In the genomic region with DNA sequence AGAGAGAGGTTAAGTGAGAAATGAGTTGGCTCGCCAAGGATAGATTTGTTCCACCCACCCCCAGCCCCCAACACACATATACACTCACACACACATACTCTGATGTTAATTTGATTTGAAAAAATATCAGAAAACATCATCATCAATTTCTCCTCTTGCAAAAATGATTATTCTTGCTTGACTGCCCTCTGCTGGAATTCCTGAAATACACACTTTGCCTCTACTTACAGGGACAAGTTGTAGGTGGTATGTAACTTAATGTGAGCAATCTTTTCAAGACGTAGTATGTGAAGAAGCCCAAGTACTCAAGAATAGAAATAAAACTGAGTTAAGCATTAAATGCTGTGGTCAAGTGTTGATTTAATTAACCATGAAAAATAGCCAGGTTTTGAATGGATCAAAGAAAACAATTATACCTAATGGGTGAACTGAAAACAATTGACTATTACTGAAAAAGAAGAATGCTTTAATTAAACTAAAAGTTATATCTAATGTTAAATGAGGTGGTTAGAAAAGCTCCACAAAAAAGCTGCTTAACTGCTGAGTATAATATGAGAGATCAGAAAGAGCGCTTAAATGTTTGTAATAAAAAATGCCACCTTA, we compare ENCODE assay signal across 8 cellular contexts. TPM values are rescaled to one million over a fixed set of nuclear protein-coding genes. Genes with fewer than 3 reads are reported as not detected.
DNase-seq lines count a peak whose midpoint lies in the region; ATAC-seq and TF ChIP-seq lines count a peak whose summit lies in the region.

No MANE protein-coding gene starts in this region.

- TF ChIP-seq POLR2A in esophagus muscularis mucosa (IDR thresholded peaks at IDR 0.05; ENCODE audit: low read depth) = no peak

- H3K4me1 ChIP-seq in NT2/D1 (ENCODE audit: insufficient read depth, insufficient read length) = no peaks in the 10 kb centered on the region
- peaks cover 0 to 8% (median 4%) of the 10 kb centered on the region in 4 donors for H3K4me1 ChIP-seq in esophagus muscularis mucosa

- H3K9me3 ChIP-seq in NT2/D1 (ENCODE audit: insufficient read depth, low read length) = peaks cover 5% of the 10 kb centered on the region
- peaks cover 0 to 4% (median 1%) of the 10 kb centered on the region in 4 donors for H3K9me3 ChIP-seq in esophagus muscularis mucosa

- H3K36me3 ChIP-seq in NT2/D1 (ENCODE audit: insufficient read depth, insufficient read length, low read length) (no peaks in the 10 kb centered on the region), esophagus muscularis mucosa (no peaks in the 10 kb centered on the region)

- DNase-seq in AG09309 (ENCODE audit: low read depth) (peak; percentile 10), NT2/D1 (ENCODE audit: low read depth, low spot score) (peak; percentile 8), esophagus muscularis mucosa (ENCODE audit: extremely low spot score) (no peak), pulmonary artery endothelial cell (ENCODE audit: low read depth, low spot score) (peak; percentile 7), NK-92 (lab: John Stamatoyannopoulos, UW; ENCODE audit: unreplicated experiment) (no peak)

- peak; percentile 43 for ATAC-seq in GM19351 (IDR thresholded peaks at IDR 0.05; ENCODE audit: unreplicated experiment)
- ATAC-seq in GM21619 (IDR thresholded peaks at IDR 0.05; ENCODE audit: unreplicated experiment) = no peak
- no peak for ATAC-seq in HG03196 (IDR thresholded peaks at IDR 0.05; ENCODE audit: unreplicated experiment)

- no peak overlapping the region for H3K9ac ChIP-seq in NT2/D1 (ENCODE audit: insufficient read length, low read depth)

- intact Hi-C loops in esophagus muscularis mucosa (cut with DNase I) = loop anchor here (5.0 to 10.0 kb wide), 2 partner anchors 234 to 297 kb away; no protein-coding TSS in a partner anchor

- TF ChIP-seq CTCF in AG09309 (IDR thresholded peaks at IDR 0.05; ENCODE audit: control insufficient read depth, insufficient read depth, low read depth, low read length, missing control alignments) = peak; percentile 55
- TF ChIP-seq CTCF in esophagus muscularis mucosa (IDR thresholded peaks at IDR 0.05) = peak; percentile 61 to 71 (median 62)

- H3K27me3 ChIP-seq in NT2/D1 (ENCODE audit: insufficient read depth, insufficient read length) (no peaks in the 10 kb centered on the region), esophagus muscularis mucosa (no peaks in the 10 kb centered on the region)

- no peak overlapping the region for H3K27ac ChIP-seq in esophagus muscularis mucosa (replicated peaks in 1 of 4)

- H3K4me3 ChIP-seq in AG09309 (ENCODE audit: control insufficient read depth, low read depth, low read length) (no peak overlapping the region), NT2/D1 (ENCODE audit: insufficient read length, low read depth) (no peak overlapping the region), esophagus muscularis mucosa (no peak overlapping the region)

- no peak for TF ChIP-seq EP300 in esophagus muscularis mucosa (IDR thresholded peaks at IDR 0.05)

- WGBS in esophagus muscularis mucosa = 52% methylated on average over 3 of the region's 3 CpGs

RNA-seq across cellular contexts. Expression of a gene that starts 46.6 kb away (rescaled TPM):
- total RNA-seq in esophagus muscularis mucosa (not detected), pulmonary artery endothelial cell (not detected in 2 replicates)

Comparison
In these comparisons a context has a peak if more than half of its experiments do, and no peak if none do; other contexts are left out.
1. DNase-seq: peak in AG09309 (single experiment), NT2/D1 (single experiment) and pulmonary artery endothelial cell (single experiment); none in esophagus muscularis mucosa (single experiment) and NK-92 (single experiment).